21 cellular contexts compared by ENCODE assay signal in the genomic region with DNA sequence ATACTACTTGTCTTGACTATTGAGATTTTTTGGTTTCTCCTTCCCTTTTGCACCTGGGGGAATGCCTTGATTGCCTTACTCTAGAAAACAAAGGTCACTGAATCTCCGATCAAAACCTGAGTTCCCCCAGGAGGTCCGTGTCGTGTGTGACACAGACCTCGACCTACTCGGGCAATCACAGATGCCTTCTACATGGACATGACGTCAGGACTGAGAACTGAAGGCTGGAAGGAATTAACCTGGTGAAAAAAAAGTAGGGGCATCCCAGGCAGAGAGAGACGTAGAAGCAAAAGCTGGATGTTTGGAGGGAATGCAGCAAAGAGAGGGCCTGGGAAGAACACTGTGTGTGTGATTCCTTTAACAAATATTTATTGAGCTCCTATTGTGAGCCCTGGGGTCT.
"Had no signal": no experiment of that assay in that cellular context is flagged by ENCODE, and none has a peak within 500 bp of the region (broad histone marks: within the 10 kb centered on the region; RNA-seq: fewer than 3 reads in every experiment).

No MANE protein-coding gene starts in this region.

- H3K27me3 ChIP-seq: colonic mucosa, esophagus muscularis mucosa, gastroesophageal sphincter, left lung had no signal

- ATAC-seq: foreskin keratinocyte, gastroesophageal sphincter, heart right ventricle, left cardiac atrium, left lung, left ventricle myocardium superior, lower lobe of right lung had no signal

- H3K4me1 Mint-ChIP-seq: mesothelial cell of epicardium had no signal

- H3K27ac ChIP-seq: colonic mucosa, esophagus muscularis mucosa, foreskin keratinocyte, gastroesophageal sphincter, heart right ventricle, left lung, lower lobe of right lung had no signal

- H3K4me3 ChIP-seq: colonic mucosa, esophagus muscularis mucosa, gastroesophageal sphincter, heart right ventricle, left lung, lower lobe of right lung had no signal

- H3K27ac Mint-ChIP-seq: dendritic cell treated with granulocyte-macrophage colony-stimulating factor and Interleukin-4, amounts not matched to agents 40 ng/mL and 50 ng/mL, for 4 days; mesothelial cell of epicardium had no signal

- H3K9me3 Mint-ChIP-seq: dendritic cell treated with granulocyte-macrophage colony-stimulating factor and Interleukin-4, amounts not matched to agents 40 ng/mL and 50 ng/mL, for 4 days had no signal

- FAIRE-seq: endothelial cell of umbilical vein, frontal cortex, islet of Langerhans, keratinocyte had no signal

- H3K4me3 Mint-ChIP-seq: dendritic cell treated with granulocyte-macrophage colony-stimulating factor and Interleukin-4, amounts not matched to agents 40 ng/mL and 50 ng/mL, for 4 days; mesothelial cell of epicardium had no signal

- H3K36me3 ChIP-seq: colonic mucosa, esophagus muscularis mucosa, gastroesophageal sphincter, heart right ventricle, left lung, lower lobe of right lung had no signal

- H3K9me3 ChIP-seq: colonic mucosa, esophagus muscularis mucosa, gastroesophageal sphincter, heart right ventricle, left lung, lower lobe of right lung had no signal

- H3K36me3 Mint-ChIP-seq: mesothelial cell of epicardium had no signal

- H3K4me1 ChIP-seq: colonic mucosa, esophagus muscularis mucosa, foreskin keratinocyte, gastroesophageal sphincter, heart right ventricle, left lung, lower lobe of right lung had no signal

- DNase-seq: colonic mucosa; cortex of kidney; effector CD4-positive, alpha-beta T cell; effector memory CD4-positive, alpha-beta T cell; foreskin keratinocyte; head of caudate nucleus; heart right ventricle; hippocampal formation; left cardiac atrium; left lung; left ventricle myocardium superior; lower lobe of right lung; mesenchymal stem cell had no signal
